18 cellular contexts compared by ENCODE assay signal in genomic region chr6:169034523-169035167, GRCh38.
DNase-seq lines count a peak whose midpoint lies in the region; ATAC-seq and TF ChIP-seq lines count a peak whose summit lies in the region.
"Had no signal": no experiment of that assay in that cellular context is flagged by ENCODE, and none has a peak within 500 bp of the region (broad histone marks: within the 10 kb centered on the region; RNA-seq: fewer than 3 reads in every experiment).

No MANE protein-coding gene starts in this region.

- peaks cover 12 to 16% of the 10 kb centered on the region in 2 donors for H3K27me3 Mint-ChIP-seq in natural killer cell (ENCODE audit: low read depth in 2 of 2)

- H3K4me3 ChIP-seq in fibroblast of mammary gland (ENCODE audit: control insufficient read depth, low read depth, low read length) (no peak overlapping the region), skin epidermis (no peak overlapping the region)
- H3K4me3 ChIP-seq: BLaER1 had no signal

- no peak overlapping the region for H3K27ac Mint-ChIP-seq in natural killer cell
- H3K27ac Mint-ChIP-seq: activated CD4-positive, alpha-beta T cell treated with anti-CD3 and anti-CD28 coated beads for 36 hours; stimulated activated naive CD8-positive, alpha-beta T cell treated with anti-CD3 and anti-CD28 coated beads, Interleukin-15, amount 100 ng/mL, for 72 hours had no signal

- in situ Hi-C loops in ACHN (cut with HindIII; ENCODE audit: low pct_ligation_motif_present, low pct_unique_long_range_greater_than_20kb, low sequenced_read_pairs) = no loop called here

- peaks cover 0 to 8% of the 10 kb centered on the region in 2 donors for H3K9me3 Mint-ChIP-seq in natural killer cell

- no peaks in the 10 kb centered on the region for H3K4me1 Mint-ChIP-seq in natural killer cell
- H3K4me1 Mint-ChIP-seq: activated CD4-positive, alpha-beta T cell treated with anti-CD3 and anti-CD28 coated beads for 36 hours; stimulated activated naive CD8-positive, alpha-beta T cell treated with anti-CD3 and anti-CD28 coated beads, Interleukin-15, amount 100 ng/mL, for 72 hours had no signal

- no peak overlapping the region for H3K4me3 Mint-ChIP-seq in natural killer cell
- H3K4me3 Mint-ChIP-seq: activated CD4-positive, alpha-beta T cell treated with anti-CD3 and anti-CD28 coated beads for 36 hours; stimulated activated naive CD8-positive, alpha-beta T cell treated with anti-CD3 and anti-CD28 coated beads, Interleukin-15, amount 100 ng/mL, for 72 hours had no signal

- intact Hi-C loops in natural killer cell (cut with micrococcal nuclease) = no loop called here

- H3K27ac ChIP-seq in skin epidermis = peak overlapping the region in 11 of 21 experiments; percentile 8 to 78 (median 68)
- H3K27ac ChIP-seq: BLaER1 had no signal

- peaks cover 20% of the 10 kb centered on the region for H3K36me3 Mint-ChIP-seq in natural killer cell

- no peak for TF ChIP-seq CTCF in fibroblast of mammary gland (conservative IDR thresholded peaks at IDR 0.05; ENCODE audit: control insufficient read depth, insufficient read depth, low read depth, low read length)
- TF ChIP-seq CTCF in natural killer cell (IDR thresholded peaks at IDR 0.05) = no peak

- ATAC-seq in HG03442 (IDR thresholded peaks at IDR 0.05; ENCODE audit: unreplicated experiment) (no peak), natural killer cell (no peak)
- ATAC-seq: activated CD4-positive, alpha-beta T cell treated with anti-CD3 and anti-CD28 coated beads for 36 hours; stimulated activated naive CD8-positive, alpha-beta T cell treated with anti-CD3 and anti-CD28 coated beads, Interleukin-15, amount 100 ng/mL, for 72 hours had no signal

- DNase-seq in EL (peak; percentile 80), RPMI7951 (ENCODE audit: low read depth) (peak; percentile 98), fibroblast of mammary gland (ENCODE audit: low read depth) (peak; percentile 79), NCI-H2029 treated with DMSO at 0.1 percent for 48 hours (lab: John Stamatoyannopoulos, UW) (no peak), ACHN (no peak), natural killer cell (no peak)
- DNase-seq: activated CD4-positive, alpha-beta T cell treated with anti-CD3 and anti-CD28 coated beads for 36 hours; activated effector memory CD4-positive, alpha-beta T cell treated with Interleukin-2 at 50 U/mL for 16 hours; Calu3; foreskin melanocyte; NCI-H1417; NCI-H2171; NCI-H774; retina; stimulated activated naive CD8-positive, alpha-beta T cell treated with anti-CD3 and anti-CD28 coated beads, Interleukin-15, amount 100 ng/mL, for 72 hours had no signal

Comparison
In these comparisons a context has a peak if more than half of its experiments do, and no peak if none do; other contexts are left out.
1. DNase-seq: peak in EL (single experiment), RPMI7951 (single experiment) and fibroblast of mammary gland (single experiment); none in NCI-H2029 treated with DMSO at 0.1 percent for 48 hours (single experiment), ACHN (single experiment) and natural killer cell (single experiment).